ENCODE assay signal across 15 cellular contexts in genomic region chr12:46629331-46630229, GRCh38.
"Had no signal": no experiment of that assay in that cellular context is flagged by ENCODE, and none has a peak within 500 bp of the region (broad histone marks: within the 10 kb centered on the region; RNA-seq: fewer than 3 reads in every experiment).

No MANE protein-coding gene starts in this region.

- H3K4me2 ChIP-seq: hepatocyte had no signal

- H3K36me3 ChIP-seq: tibial artery had no signal

- H3K4me3 ChIP-seq: body of pancreas, hepatocyte, SK-N-MC, skin epidermis, tibial artery had no signal

- DNase-seq: activated CD4-positive, alpha-beta T cell treated with anti-CD3 and anti-CD28 coated beads for 48 hours; activated CD8-positive, alpha-beta T cell treated with anti-CD3 and anti-CD28 coated beads, Interleukin-2, amount 10 ng/mL, durations not matched to agents 7 days and 5 days; activated naive CD4-positive, alpha-beta T cell treated with Interleukin-2 at 50 U/mL for 16 hours; body of pancreas; central memory CD4-positive, alpha-beta T cell; cortex of kidney; effector memory CD4-positive, alpha-beta T cell; left cardiac atrium; naive thymus-derived CD8-positive, alpha-beta T cell; occipital lobe; T-cell; tibial artery had no signal

- H3K9me3 ChIP-seq: body of pancreas had no signal

- H2AFZ ChIP-seq: hepatocyte had no signal

- H3K27ac ChIP-seq: hepatocyte, SK-N-MC, skin epidermis, tibial artery had no signal

- H3K27me3 ChIP-seq: body of pancreas, hepatocyte, tibial artery had no signal

- H3K27ac Mint-ChIP-seq: activated CD8-positive, alpha-beta T cell treated with anti-CD3 and anti-CD28 coated beads, Interleukin-2, amount 10 ng/mL, durations not matched to agents 7 days and 5 days; T-cell had no signal

- H3K27me3 Mint-ChIP-seq: naive thymus-derived CD8-positive, alpha-beta T cell; T-cell had no signal

- H3K4me3 Mint-ChIP-seq: activated CD8-positive, alpha-beta T cell treated with anti-CD3 and anti-CD28 coated beads, Interleukin-2, amount 10 ng/mL, durations not matched to agents 7 days and 5 days; naive thymus-derived CD8-positive, alpha-beta T cell; T-cell had no signal
